In the genomic region with DNA sequence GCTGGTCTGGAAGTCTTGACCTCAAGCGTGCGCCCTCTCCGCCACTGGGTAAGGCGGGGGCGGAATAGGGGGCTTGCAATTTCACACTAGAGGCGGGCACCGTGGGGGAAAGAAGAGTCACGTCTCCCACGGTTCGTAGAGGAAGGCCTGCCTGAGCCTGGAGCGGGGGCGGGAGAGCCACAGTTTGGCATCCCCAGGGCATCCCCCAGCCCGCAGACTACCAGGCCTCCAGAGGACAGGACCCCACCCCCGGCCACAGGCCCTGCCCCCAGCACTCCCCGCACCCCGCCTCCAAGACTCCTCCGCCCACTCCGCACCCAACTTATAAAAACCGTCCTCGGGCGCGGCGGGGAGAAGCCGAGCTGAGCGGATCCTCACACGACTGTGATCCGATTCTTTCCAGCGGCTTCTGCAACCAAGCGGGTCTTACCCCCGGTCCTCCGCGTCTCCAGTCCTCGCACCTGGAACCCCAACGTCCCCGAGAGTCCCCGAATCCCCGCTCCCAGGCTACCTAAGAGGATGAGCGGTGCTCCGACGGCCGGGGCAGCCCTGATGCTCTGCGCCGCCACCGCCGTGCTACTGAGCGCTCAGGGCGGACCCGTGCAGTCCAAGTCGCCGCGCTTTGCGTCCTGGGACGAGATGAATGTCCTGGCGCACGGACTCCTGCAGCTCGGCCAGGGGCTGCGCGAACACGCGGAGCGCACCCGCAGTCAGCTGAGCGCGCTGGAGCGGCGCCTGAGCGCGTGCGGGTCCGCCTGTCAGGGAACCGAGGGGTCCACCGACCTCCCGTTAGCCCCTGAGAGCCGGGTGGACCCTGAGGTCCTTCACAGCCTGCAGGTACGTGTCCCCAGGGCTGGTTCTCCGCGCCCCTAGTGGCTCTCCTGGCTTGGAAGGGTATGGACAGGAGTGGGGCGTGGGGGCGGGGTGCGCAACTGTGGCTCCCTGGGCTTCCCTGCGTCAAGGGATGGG, we compare ENCODE assay signal across 8 cellular contexts. TPM values are rescaled to one million over a fixed set of nuclear protein-coding genes. Genes with fewer than 3 reads are reported as not detected.
A peak's percentile ranks its signal among the peaks of the same experiment; 100 is the strongest.
DNase-seq lines count a peak whose midpoint lies in the region; ATAC-seq lines count a peak whose summit lies in the region.

A gene with protein sequence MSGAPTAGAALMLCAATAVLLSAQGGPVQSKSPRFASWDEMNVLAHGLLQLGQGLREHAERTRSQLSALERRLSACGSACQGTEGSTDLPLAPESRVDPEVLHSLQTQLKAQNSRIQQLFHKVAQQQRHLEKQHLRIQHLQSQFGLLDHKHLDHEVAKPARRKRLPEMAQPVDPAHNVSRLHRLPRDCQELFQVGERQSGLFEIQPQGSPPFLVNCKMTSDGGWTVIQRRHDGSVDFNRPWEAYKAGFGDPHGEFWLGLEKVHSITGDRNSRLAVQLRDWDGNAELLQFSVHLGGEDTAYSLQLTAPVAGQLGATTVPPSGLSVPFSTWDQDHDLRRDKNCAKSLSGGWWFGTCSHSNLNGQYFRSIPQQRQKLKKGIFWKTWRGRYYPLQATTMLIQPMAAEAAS (plus strand): TSS at position 353 of the 969 bp plus-strand sequence. CDS start 167 bp downstream, at position 520.

- peaks cover 16% of the 10 kb centered on the region for H3K4me1 Mint-ChIP-seq in activated CD4-positive, alpha-beta memory T cell treated with anti-CD3 and anti-CD28 coated beads, Interleukin-2, amount 10 ng/mL, durations not matched to agents 7 days and 5 days
- peaks cover 8 to 19% of the 10 kb centered on the region in 2 donors for H3K4me1 Mint-ChIP-seq in effector memory CD8-positive, alpha-beta T cell (ENCODE audit: low read depth in 2 of 2)

- H3K4me3 Mint-ChIP-seq in activated CD4-positive, alpha-beta memory T cell treated with anti-CD3 and anti-CD28 coated beads, Interleukin-2, amount 10 ng/mL, durations not matched to agents 7 days and 5 days = peak within 1 kb of the TSS; percentile 82
- H3K4me3 Mint-ChIP-seq in effector memory CD8-positive, alpha-beta T cell = peak within 1 kb of the TSS; percentile 76 to 86

- peak; percentile 80 for ATAC-seq in effector memory CD8-positive, alpha-beta T cell (replicated peaks)
- ATAC-seq in HG02763 (IDR thresholded peaks at IDR 0.05; ENCODE audit: unreplicated experiment) = no peak

- no peaks in the 10 kb centered on the region for H3K36me3 Mint-ChIP-seq in activated CD4-positive, alpha-beta memory T cell treated with anti-CD3 and anti-CD28 coated beads, Interleukin-2, amount 10 ng/mL, durations not matched to agents 7 days and 5 days (ENCODE audit: low read depth)
- H3K36me3 Mint-ChIP-seq in effector memory CD8-positive, alpha-beta T cell (ENCODE audit: insufficient read depth) = peaks cover 4% of the 10 kb centered on the region

- CTCF ChIA-PET in activated CD4-positive, alpha-beta memory T cell treated with anti-CD3 and anti-CD28 coated beads, Interleukin-2, amount 10 ng/mL, durations not matched to agents 7 days and 5 days (lab: Charles Lee) = interaction anchor here (0.6 to 2.2 kb wide), 3 partner anchors 11 to 538 kb away, joined by 3 to 17 read pairs (median 3); no protein-coding TSS in a partner anchor

- POLR2A ChIA-PET in activated CD4-positive, alpha-beta memory T cell treated with anti-CD3 and anti-CD28 coated beads, Interleukin-2, amount 10 ng/mL, durations not matched to agents 7 days and 5 days (lab: Charles Lee) = interaction anchor here (0.8 to 1.7 kb wide), 4 partner anchors 9 to 214 kb away, joined by 3 to 5 read pairs (median 3); no protein-coding TSS in a partner anchor

- peak; percentile 2 for DNase-seq in activated CD4-positive, CD25-positive, alpha-beta regulatory T cell treated with anti-CD3 and anti-CD28 coated beads, Interleukin-2, amount 50 U/mL, for 16 hours (ENCODE audit: low read depth, low spot score)
- DNase-seq in activated CD4-positive, CD25-positive, alpha-beta regulatory T cell (lab: John Stamatoyannopoulos, UW) = no peak
- DNase-seq in activated CD4-positive, alpha-beta memory T cell treated with anti-CD3 and anti-CD28 coated beads, Interleukin-2, amount 10 ng/mL, durations not matched to agents 7 days and 5 days = peak; percentile 64
- peak; percentile 10 to 16 (median 15) for DNase-seq in effector memory CD8-positive, alpha-beta T cell
- peak; percentile 71 to 86 for DNase-seq in lung microvascular endothelial cell (ENCODE audit: low read depth in 2 of 2)
- peak; percentile 38 to 81 (median 48) for DNase-seq in stimulated activated CD4-positive, alpha-beta T cell treated with anti-CD3 and anti-CD28 coated beads, TNF-alpha, amount 100 ng/mL, for 48 hours (ENCODE audit: low read depth in 3 of 3)
- DNase-seq in NCI-H2081 (lab: John Stamatoyannopoulos, UW) = no peak

- H3K27ac Mint-ChIP-seq in activated CD4-positive, alpha-beta memory T cell treated with anti-CD3 and anti-CD28 coated beads, Interleukin-2, amount 10 ng/mL, durations not matched to agents 7 days and 5 days = peak within 1 kb of the TSS; percentile 56
- H3K27ac Mint-ChIP-seq in effector memory CD8-positive, alpha-beta T cell = peak within 1 kb of the TSS in 1 of 2 donors; percentile 79

- no peaks in the 10 kb centered on the region for H3K9me3 Mint-ChIP-seq in activated CD4-positive, alpha-beta memory T cell treated with anti-CD3 and anti-CD28 coated beads, Interleukin-2, amount 10 ng/mL, durations not matched to agents 7 days and 5 days
- H3K9me3 Mint-ChIP-seq in effector memory CD8-positive, alpha-beta T cell = no peaks in the 10 kb centered on the region

- H3K27me3 Mint-ChIP-seq in activated CD4-positive, alpha-beta memory T cell treated with anti-CD3 and anti-CD28 coated beads, Interleukin-2, amount 10 ng/mL, durations not matched to agents 7 days and 5 days = peaks cover 46% of the 10 kb centered on the region
- H3K27me3 Mint-ChIP-seq in effector memory CD8-positive, alpha-beta T cell = peaks cover 49 to 54% of the 10 kb centered on the region in 2 donors

RNA-seq across cellular contexts. Expression of the gene that starts here (rescaled TPM):
- 1 to 10 TPM; 1.2 to 1.4 TPM for total RNA-seq in activated CD4-positive, alpha-beta memory T cell treated with anti-CD3 and anti-CD28 coated beads, Interleukin-2, amount 10 ng/mL, durations not matched to agents 7 days and 5 days
- total RNA-seq in lung microvascular endothelial cell = 1.5 and 7.1 TPM in 2 replicates

Comparison
In these comparisons a context has a peak if more than half of its experiments do, and no peak if none do; other contexts are left out.
1. DNase-seq: peak in activated CD4-positive, CD25-positive, alpha-beta regulatory T cell treated with anti-CD3 and anti-CD28 coated beads, Interleukin-2, amount 50 U/mL, for 16 hours (single experiment), activated CD4-positive, alpha-beta memory T cell treated with anti-CD3 and anti-CD28 coated beads, Interleukin-2, amount 10 ng/mL, durations not matched to agents 7 days and 5 days (single experiment), effector memory CD8-positive, alpha-beta T cell (3 of 3), lung microvascular endothelial cell (2 of 2) and stimulated activated CD4-positive, alpha-beta T cell treated with anti-CD3 and anti-CD28 coated beads, TNF-alpha, amount 100 ng/mL, for 48 hours (3 of 3); none in activated CD4-positive, CD25-positive, alpha-beta regulatory T cell (0 of 4) and NCI-H2081 (0 of 2).